17 cellular contexts compared by ENCODE assay signal in genomic region chr12:114152890-114153289, GRCh38.
"Had no signal": no experiment of that assay in that cellular context is flagged by ENCODE, and none has a peak within 500 bp of the region (broad histone marks: within the 10 kb centered on the region; RNA-seq: fewer than 3 reads in every experiment).

No MANE protein-coding gene starts in this region.

- DNase-seq: activated CD4-positive, alpha-beta T cell treated with anti-CD3 and anti-CD28 coated beads, Interleukin-2, amount 50 U/mL, for 4 hours; activated naive CD4-positive, alpha-beta T cell treated with anti-CD3 and anti-CD28 coated beads for 36 hours; activated naive CD8-positive, alpha-beta T cell treated with anti-CD3 and anti-CD28 coated beads, Interleukin-2, amount 50 U/mL, for 24 hours; hippocampal formation; kidney; left lung; mammary epithelial cell; mucosa of descending colon; naive thymus-derived CD4-positive, alpha-beta T cell; pancreas; stimulated activated CD4-positive, alpha-beta T cell treated with anti-CD3 and anti-CD28 coated beads, Interleukin-12 subunit alpha, Interleukin-12 subunit beta, amount 100 ng/mL, for 4 hours had no signal

- H3K9me3 ChIP-seq: ascending aorta, mucosa of descending colon, pancreas, thoracic aorta had no signal

- H3K27ac ChIP-seq: ascending aorta, left lung, pancreas, thoracic aorta had no signal

- H3K9me3 Mint-ChIP-seq: activated naive CD4-positive, alpha-beta T cell treated with anti-CD3 and anti-CD28 coated beads for 36 hours; activated naive CD8-positive, alpha-beta T cell treated with anti-CD3 and anti-CD28 coated beads, Interleukin-2, amount 50 U/mL, for 24 hours; activated T-helper 2 cell treated with anti-CD3 and anti-CD28 coated beads, Interferon-gamma antibody, Interleukin-2, Interleukin-4, amounts not matched to agents 10 μg/mL and 5 μg/mL and 100 μg/mL, durations not matched to agents 14 hours and 24 hours and 36 hours; stimulated activated effector memory CD8-positive, alpha-beta T cell treated with anti-CD3 and anti-CD28 coated beads, Interleukin-12 subunit alpha, Interleukin-12 subunit beta, amount 100 ng/mL, for 72 hours had no signal

- H3K4me1 Mint-ChIP-seq: activated naive CD8-positive, alpha-beta T cell treated with anti-CD3 and anti-CD28 coated beads, Interleukin-2, amount 50 U/mL, for 24 hours; naive thymus-derived CD4-positive, alpha-beta T cell; stimulated activated effector memory CD8-positive, alpha-beta T cell treated with anti-CD3 and anti-CD28 coated beads, Interleukin-12 subunit alpha, Interleukin-12 subunit beta, amount 100 ng/mL, for 72 hours had no signal

- ATAC-seq: activated CD4-positive, CD25-positive, alpha-beta regulatory T cell treated with anti-CD3 and anti-CD28 coated beads, Interleukin-2, amount 50 U/mL, for 24 hours; activated naive CD8-positive, alpha-beta T cell treated with anti-CD3 and anti-CD28 coated beads, Interleukin-2, amount 50 U/mL, for 24 hours; left lung; mucosa of descending colon; naive thymus-derived CD4-positive, alpha-beta T cell; pancreas; stimulated activated effector memory CD8-positive, alpha-beta T cell treated with anti-CD3 and anti-CD28 coated beads, Interleukin-12 subunit alpha, Interleukin-12 subunit beta, amount 100 ng/mL, for 72 hours had no signal

- H3K27me3 ChIP-seq: ascending aorta, left lung had no signal

- H3K27me3 Mint-ChIP-seq: activated naive CD8-positive, alpha-beta T cell treated with anti-CD3 and anti-CD28 coated beads, Interleukin-2, amount 50 U/mL, for 24 hours had no signal

- H3K4me3 ChIP-seq: ascending aorta, left lung, mucosa of descending colon, pancreas, thoracic aorta had no signal

- H3K27ac Mint-ChIP-seq: activated naive CD4-positive, alpha-beta T cell treated with anti-CD3 and anti-CD28 coated beads for 36 hours; activated naive CD8-positive, alpha-beta T cell treated with anti-CD3 and anti-CD28 coated beads, Interleukin-2, amount 50 U/mL, for 24 hours; activated T-helper 2 cell treated with anti-CD3 and anti-CD28 coated beads, Interferon-gamma antibody, Interleukin-2, Interleukin-4, amounts not matched to agents 10 μg/mL and 5 μg/mL and 100 μg/mL, durations not matched to agents 14 hours and 24 hours and 36 hours; naive thymus-derived CD4-positive, alpha-beta T cell; stimulated activated effector memory CD8-positive, alpha-beta T cell treated with anti-CD3 and anti-CD28 coated beads, Interleukin-12 subunit alpha, Interleukin-12 subunit beta, amount 100 ng/mL, for 72 hours; T-helper 2 cell treated with Interferon-gamma antibody and Interleukin-4, amounts not matched to agents 5 μg/mL and 100 μg/mL, for 36 hours had no signal

- H3K36me3 ChIP-seq: ascending aorta, left lung, pancreas, thoracic aorta had no signal

- H3K4me1 ChIP-seq: ascending aorta, left lung, pancreas had no signal

- H3K4me3 Mint-ChIP-seq: activated naive CD4-positive, alpha-beta T cell treated with anti-CD3 and anti-CD28 coated beads for 36 hours; activated naive CD8-positive, alpha-beta T cell treated with anti-CD3 and anti-CD28 coated beads, Interleukin-2, amount 50 U/mL, for 24 hours; naive thymus-derived CD4-positive, alpha-beta T cell; stimulated activated effector memory CD8-positive, alpha-beta T cell treated with anti-CD3 and anti-CD28 coated beads, Interleukin-12 subunit alpha, Interleukin-12 subunit beta, amount 100 ng/mL, for 72 hours; T-helper 2 cell treated with Interferon-gamma antibody and Interleukin-4, amounts not matched to agents 5 μg/mL and 100 μg/mL, for 36 hours had no signal

- H3K36me3 Mint-ChIP-seq: naive thymus-derived CD4-positive, alpha-beta T cell; stimulated activated effector memory CD8-positive, alpha-beta T cell treated with anti-CD3 and anti-CD28 coated beads, Interleukin-12 subunit alpha, Interleukin-12 subunit beta, amount 100 ng/mL, for 72 hours had no signal
